Comparison of ENCODE assay signal across 22 cellular contexts in the genomic region with DNA sequence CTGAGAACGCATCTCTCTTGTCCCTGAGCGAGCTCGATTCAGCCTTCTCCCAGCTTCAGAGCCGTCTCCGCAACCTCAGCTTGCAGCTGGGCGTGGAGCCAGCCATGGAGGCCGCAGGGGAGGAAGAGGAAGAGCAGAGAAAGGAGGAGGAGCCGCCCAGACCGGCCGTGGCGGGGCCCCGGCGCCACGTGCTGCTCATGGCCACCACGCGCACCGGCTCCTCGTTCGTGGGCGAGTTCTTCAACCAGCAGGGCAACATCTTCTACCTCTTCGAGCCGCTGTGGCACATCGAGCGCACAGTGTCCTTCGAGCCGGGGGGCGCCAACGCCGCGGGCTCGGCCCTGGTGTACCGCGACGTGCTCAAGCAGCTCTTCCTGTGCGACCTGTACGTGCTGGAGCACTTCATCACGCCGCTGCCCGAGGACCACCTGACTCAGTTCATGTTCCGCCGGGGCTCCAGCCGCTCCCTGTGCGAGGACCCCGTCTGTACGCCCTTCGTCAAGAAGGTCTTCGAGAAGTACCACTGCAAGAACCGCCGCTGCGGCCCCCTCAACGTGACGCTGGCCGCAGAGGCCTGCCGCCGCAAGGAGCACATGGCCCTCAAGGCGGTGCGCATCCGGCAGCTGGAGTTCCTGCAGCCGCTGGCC. TPM values are rescaled to one million over a fixed set of nuclear protein-coding genes. Genes with fewer than 3 reads are reported as not detected.
DNase-seq lines count a peak whose midpoint lies in the region; ATAC-seq, FAIRE-seq and TF ChIP-seq lines count a peak whose summit lies in the region.
"Had no signal": no experiment of that assay in that cellular context is flagged by ENCODE, and none has a peak within 500 bp of the region (broad histone marks: within the 10 kb centered on the region; RNA-seq: fewer than 3 reads in every experiment).

No MANE protein-coding gene starts in this region.

- TF ChIP-seq RAD21 in HepG2 (CRISPR knock-in tag; IDR thresholded peaks at IDR 0.05) = no peak

- POLR2A ChIA-PET in HepG2 (lab: Yijun Ruan, JAX) = no interaction called here

- H3K27me3 ChIP-seq in HepG2 (ENCODE audit: control insufficient read depth in 1 of 2, insufficient read depth in 2 of 2, low read length in 2 of 2) (no peaks in the 10 kb centered on the region), right lobe of liver (no peaks in the 10 kb centered on the region), right cardiac atrium (ENCODE audit: control insufficient read depth, insufficient read depth) (no peaks in the 10 kb centered on the region)
- H3K27me3 ChIP-seq: SJSA1 had no signal

- TF ChIP-seq EP300 in HepG2 (IDR thresholded peaks at IDR 0.05; ENCODE audit: low read depth in 2 of 2, low read length in 2 of 2) (no peak), HepG2 (CRISPR knock-in tag; IDR thresholded peaks at IDR 0.05; ENCODE audit: borderline replicate concordance) (no peak)

- H3K4me1 ChIP-seq in HepG2 (ENCODE audit: insufficient read depth, low read length) (peaks cover 54% of the 10 kb centered on the region), right lobe of liver (no peaks in the 10 kb centered on the region), right cardiac atrium (ENCODE audit: control insufficient read depth, insufficient read depth, low read length) (peaks cover 28% of the 10 kb centered on the region)

- H3K4me3 ChIP-seq in HepG2 (replicated peaks in 1 of 3; ENCODE audit: insufficient read depth in 1 of 3, low read depth in 2 of 3, low read length in 3 of 3) = no peak overlapping the region
- H3K4me3 ChIP-seq in right lobe of liver = no peak overlapping the region
- no peak overlapping the region for H3K4me3 ChIP-seq in right cardiac atrium (ENCODE audit: low read length)
- H3K4me3 ChIP-seq: GM12878, mucosa of descending colon, SJSA1, skin epidermis, thoracic aorta had no signal

- intact Hi-C loops in HepG2 (cut with micrococcal nuclease; ENCODE audit: unreplicated experiment) = no loop called here
- intact Hi-C loops in right lobe of liver (cut with DNase I) = no loop called here
- intact Hi-C loops in right cardiac atrium (cut with DNase I) = no loop called here

- no peak overlapping the region for H2AFZ ChIP-seq in HepG2 (ENCODE audit: low read length)

- CTCF ChIA-PET in HepG2 (lab: Yijun Ruan, JAX; ENCODE audit: low intra/inter-chr PET ratio, low total read pairs) = no interaction called here

- no peaks in the 10 kb centered on the region for H3K9me3 ChIP-seq in HepG2 (ENCODE audit: low read length)
- H3K9me3 ChIP-seq in right lobe of liver = no peaks in the 10 kb centered on the region
- H3K9me3 ChIP-seq in right cardiac atrium (ENCODE audit: control insufficient read depth, low read length) = no peaks in the 10 kb centered on the region
- H3K9me3 ChIP-seq: mucosa of descending colon, SJSA1, thoracic aorta had no signal

- no peak for FAIRE-seq in HepG2 (lab: Jason Lieb, UNC)
- FAIRE-seq: A204.1, GM12878 had no signal

- no peak for DNase-seq in HepG2 (ENCODE audit: low spot score)
- DNase-seq in right lobe of liver = no peak
- DNase-seq in right cardiac atrium = peak; percentile 76 to 91 (median 90)
- peak; percentile 59 for DNase-seq in putamen (ENCODE audit: low spot score)
- DNase-seq in inferior parietal cortex (ENCODE audit: extremely low spot score) = no peak
- DNase-seq: cerebellar nuclear complex; effector memory CD8-positive, alpha-beta T cell; GDM1; KG1; mucosa of descending colon; NCI-H1092 treated with DMSO at 0.1 percent for 48 hours; NCI-H526 treated with DMSO at 0.1 percent for 48 hours; stimulated activated CD4-positive, alpha-beta T cell treated with anti-CD3 and anti-CD28 coated beads, Interleukin-2, amount 100 ng/mL, for 48 hours had no signal

- TF ChIP-seq POLR2A in HepG2 (IDR thresholded peaks at IDR 0.05; ENCODE audit: insufficient read depth in 1 of 2, low read depth in 2 of 2, low read length in 2 of 2) = no peak
- no peak for TF ChIP-seq POLR2A in right lobe of liver (IDR thresholded peaks at IDR 0.05)

- WGBS in HepG2 (ENCODE audit: low lambda C conversion rate) = 97% methylated on average over 41 of the region's 59 CpGs
- WGBS in right lobe of liver (ENCODE audit: insufficient coverage, low coverage, low lambda C conversion rate, missing lambda C conversion rate) = 88% methylated on average over 8 of the region's 59 CpGs
- WGBS in right cardiac atrium = 80% methylated on average over 59 of the region's 59 CpGs

- H3K36me3 ChIP-seq in HepG2 (replicated peaks in 1 of 2; ENCODE audit: control insufficient read depth in 1 of 2, insufficient read depth in 2 of 2, low read length in 2 of 2) = peaks cover 21 to 46% of the 10 kb centered on the region in 2 experiments; a peak in 4 of 5 replicates
- H3K36me3 ChIP-seq in right lobe of liver = no peaks in the 10 kb centered on the region

- peaks cover 4% of the 10 kb centered on the region for H3K79me2 ChIP-seq in HepG2 (ENCODE audit: insufficient read depth, low read length)

- no peak overlapping the region for H3K9ac ChIP-seq in HepG2 (ENCODE audit: insufficient read depth, low read depth, low read length)

- no peak for TF ChIP-seq CTCF in HepG2 (CRISPR knock-in tag; IDR thresholded peaks at IDR 0.05)
- no peak for TF ChIP-seq CTCF in right lobe of liver (IDR thresholded peaks at IDR 0.05)

- BruUV-seq in HepG2 (replicated peaks; lab: Mats Ljungman, UMichigan) = no TSS peak

- H3K4me2 ChIP-seq in HepG2 (ENCODE audit: low read depth, low read length) = no peak overlapping the region

- ATAC-seq in HepG2 (no peak), right lobe of liver (no peak), right cardiac atrium (peak in 1 of 2 donors; percentile 5), GM21447 (IDR thresholded peaks at IDR 0.05; ENCODE audit: unreplicated experiment) (no peak), GM19467 (IDR thresholded peaks at IDR 0.05; ENCODE audit: unreplicated experiment) (no peak), HG03521 (IDR thresholded peaks at IDR 0.05; ENCODE audit: unreplicated experiment) (no peak)
- ATAC-seq: effector memory CD8-positive, alpha-beta T cell; GM12878; HCT116; mucosa of descending colon had no signal

- in situ Hi-C loops in HepG2 (cut with HindIII; ENCODE audit: extremely low pct_ligation_motif_present, low pct_unique_long_range_greater_than_20kb) = no loop called here

- H3K27ac ChIP-seq in HepG2 (ENCODE audit: extremely low read length, insufficient read depth, low read length) (no peak overlapping the region), right lobe of liver (no peak overlapping the region), right cardiac atrium (ENCODE audit: low read length) (peak overlapping the region; percentile 25)
- H3K27ac ChIP-seq: SJSA1 had no signal

- H4K20me1 ChIP-seq in HepG2 (ENCODE audit: insufficient read depth, low read length) = no peaks in the 10 kb centered on the region

TF ChIP-seq in HepG2, 621 proteins besides CTCF, POLR2A, EP300 and RAD21:
- no peak for TF ChIP-seq ZNF788 (CRISPR knock-in tag; IDR thresholded peaks at IDR 0.05; ENCODE audit: borderline replicate concordance)
- no peak for TF ChIP-seq PCBP1 (IDR thresholded peaks at IDR 0.05; ENCODE audit: borderline replicate concordance, low read depth, low read length)
- TF ChIP-seq DNMT1 (CRISPR knock-in tag; IDR thresholded peaks at IDR 0.05) = 0 out of 2 replicates have a peak, but pooled peaks have one; percentile 41

RNA-seq across cellular contexts. Expression of gene CHST3, which starts 43.2 kb away (rescaled TPM):
- total RNA-seq in HepG2 (2016; rRNA removed; fragmentation: Illumina TruSeq; extraction: Trizol) = 13.4 and 18.7 TPM in 2 replicates
- total RNA-seq in HepG2 (2016; cell fraction: cytosol; rRNA removed; fragmentation: Illumina TruSeq; extraction: Trizol; ENCODE audit: low read depth) = 1.8 and 1.9 TPM in 2 replicates
- 12.3 and 17.7 TPM in 2 replicates for total RNA-seq in HepG2 (2016; cell fraction: insoluble cytoplasmic fraction; rRNA removed; fragmentation: Illumina TruSeq; extraction: Trizol)
- total RNA-seq in HepG2 (2016; cell fraction: membrane; rRNA removed; fragmentation: Illumina TruSeq; extraction: Trizol) = 7.4 and 7.7 TPM in 2 replicates
- 18.2 and 22.8 TPM in 2 replicates for total RNA-seq in HepG2 (2016; cell fraction: nucleus; rRNA removed; fragmentation: Illumina TruSeq; extraction: Trizol)
- 7.2 and 8.1 TPM in 2 replicates for polyA plus RNA-seq in HepG2 (2011; rRNA removed)
- polyA plus RNA-seq in HepG2 (2011; cell fraction: cytosol; rRNA removed) = 6.1 and 6.3 TPM in 2 replicates
- 9.2 and 10.1 TPM in 2 replicates for polyA plus RNA-seq in HepG2 (2011; cell fraction: nucleus; rRNA removed)
- 4.5 and 6.1 TPM in 2 replicates for polyA plus RNA-seq in HepG2 (2012)
- polyA plus RNA-seq in HepG2 (2016; cell fraction: cytosol; fragmentation: Illumina TruSeq; extraction: Trizol; ENCODE audit: low read depth) = 1.2 and 1.3 TPM in 2 replicates
- 8.1 and 9.2 TPM in 2 replicates for polyA plus RNA-seq in HepG2 (2016; cell fraction: insoluble cytoplasmic fraction; fragmentation: Illumina TruSeq; extraction: Trizol; ENCODE audit: low read depth)
- 2.9 and 3.3 TPM in 2 replicates for polyA plus RNA-seq in HepG2 (2016; cell fraction: membrane; fragmentation: Illumina TruSeq; extraction: Trizol; ENCODE audit: low read depth)
- polyA plus RNA-seq in HepG2 (2016; cell fraction: nucleus; fragmentation: Illumina TruSeq; extraction: Trizol; ENCODE audit: insufficient read depth, low read depth) = 25.5 and 27.0 TPM in 2 replicates
- polyA minus RNA-seq in HepG2 (2011; rRNA and poly(A)+ RNA removed; ENCODE audit: low replicate concordance) = 22.4 and 23.3 TPM in 2 replicates
- 9.6 TPM in 2 replicates for polyA minus RNA-seq in HepG2 (2011; cell fraction: cytosol; rRNA and poly(A)+ RNA removed)
- polyA minus RNA-seq in HepG2 (2011; cell fraction: nucleus; rRNA and poly(A)+ RNA removed) = 9.7 and 10.7 TPM in 2 replicates
- total RNA-seq in right lobe of liver = 1 to 10 TPM in 5 of 6 experiments, under 1 TPM in 1; 0.81 to 2.5 (median 1.8) TPM
- total RNA-seq in right cardiac atrium = 10 to 100 TPM; 19.8 to 37.0 (median 23.3) TPM
- polyA plus RNA-seq in right cardiac atrium = 14.9 TPM

Comparison
In these comparisons a context has a peak if more than half of its experiments do, and no peak if none do; other contexts are left out.
1. DNase-seq: peak in right cardiac atrium (3 of 3) and putamen (single experiment); none in HepG2 (single experiment), right lobe of liver (0 of 3) and inferior parietal cortex (single experiment).